Comparison of ENCODE assay signal across 19 cellular contexts in genomic region chr12:66493841-66494240, GRCh38.
DNase-seq lines count a peak whose midpoint lies in the region; FAIRE-seq and TF ChIP-seq lines count a peak whose summit lies in the region.
"Had no signal": no experiment of that assay in that cellular context is flagged by ENCODE, and none has a peak within 500 bp of the region (broad histone marks: within the 10 kb centered on the region; RNA-seq: fewer than 3 reads in every experiment).

No MANE protein-coding gene starts in this region.

- H3K4me1 Mint-ChIP-seq in MCF 10A (ENCODE audit: insufficient read depth, unreplicated experiment), result no peaks in the 10 kb centered on the region
- no peaks in the 10 kb centered on the region for H3K4me1 Mint-ChIP-seq in CD8-positive, alpha-beta memory T cell
- H3K4me1 Mint-ChIP-seq: B cell; CD4-positive, CD25-positive, alpha-beta regulatory T cell had no signal

- no peaks in the 10 kb centered on the region for H3K4me1 ChIP-seq in CD8-positive, alpha-beta memory T cell (ENCODE audit: insufficient read depth, low read length)
- no peaks in the 10 kb centered on the region for H3K4me1 ChIP-seq in small intestine (ENCODE audit: control insufficient read depth in 2 of 2, insufficient read depth in 1 of 2, low read depth in 1 of 2, low read length in 1 of 2)
- H3K4me1 ChIP-seq: BLaER1 had no signal

- intact Hi-C loops in MCF 10A (cut with micrococcal nuclease), result no loop called here

- POLR2A ChIA-PET in MCF 10A (lab: Yijun Ruan, JAX), result no interaction called here
- POLR2A ChIA-PET in CD8-positive, alpha-beta memory T cell (lab: Charles Lee), result no interaction called here

- peaks cover 8% of the 10 kb centered on the region for H3K9me3 Mint-ChIP-seq in MCF 10A (ENCODE audit: unreplicated experiment)
- H3K9me3 Mint-ChIP-seq in CD8-positive, alpha-beta memory T cell, result peaks cover 0 to 2% (median 0%) of the 10 kb centered on the region in 5 donors
- H3K9me3 Mint-ChIP-seq: CD8-positive, alpha-beta T cell; HFFc6 had no signal

- peak; percentile 45 for FAIRE-seq in islet of Langerhans (lab: Jason Lieb, UNC)
- no peak for FAIRE-seq in small intestine (lab: Jason Lieb, UNC)
- FAIRE-seq: GM12891, GM18507 had no signal

- H3K27ac Mint-ChIP-seq in MCF 10A (ENCODE audit: low read depth, unreplicated experiment), result no peak overlapping the region
- no peak overlapping the region for H3K27ac Mint-ChIP-seq in CD8-positive, alpha-beta memory T cell
- H3K27ac Mint-ChIP-seq: B cell; CD4-positive, CD25-positive, alpha-beta regulatory T cell; CD8-positive, alpha-beta T cell; HFFc6 had no signal

- H3K4me3 Mint-ChIP-seq in MCF 10A (ENCODE audit: unreplicated experiment), result no peak overlapping the region
- no peak overlapping the region for H3K4me3 Mint-ChIP-seq in CD8-positive, alpha-beta memory T cell
- H3K4me3 Mint-ChIP-seq: B cell; CD4-positive, CD25-positive, alpha-beta regulatory T cell; CD8-positive, alpha-beta T cell; HFFc6 had no signal

- no peak for TF ChIP-seq CTCF in MCF 10A (IDR thresholded peaks at IDR 0.05; ENCODE audit: unreplicated experiment)

- no peaks in the 10 kb centered on the region for H3K36me3 ChIP-seq in CD8-positive, alpha-beta memory T cell (ENCODE audit: insufficient read depth, low read length)
- H3K36me3 ChIP-seq in small intestine (ENCODE audit: control insufficient read depth in 2 of 2, insufficient read depth in 2 of 2, low read length in 2 of 2), result no peaks in the 10 kb centered on the region
- H3K36me3 ChIP-seq: BLaER1, HAP-1 had no signal

- no peak overlapping the region for H3K4me3 ChIP-seq in CD8-positive, alpha-beta memory T cell (ENCODE audit: low read length)
- H3K4me3 ChIP-seq in small intestine (ENCODE audit: low read depth in 1 of 2, low read length in 2 of 2), result no peak overlapping the region
- H3K4me3 ChIP-seq: BLaER1, HAP-1 had no signal

- peaks cover under 1% of the 10 kb centered on the region for H3K27me3 Mint-ChIP-seq in MCF 10A (ENCODE audit: insufficient read depth, unreplicated experiment)
- H3K27me3 Mint-ChIP-seq in CD8-positive, alpha-beta memory T cell, result peaks cover 7 to 34% of the 10 kb centered on the region in 2 donors

- peak; percentile 18 to 19 for DNase-seq in T47D (ENCODE audit: low read depth in 1 of 2, low spot score in 1 of 2)
- DNase-seq in MCF 10A (ENCODE audit: unreplicated experiment), result no peak
- peak; percentile 84 for DNase-seq in renal cortical epithelial cell (ENCODE audit: low read depth)
- no peak for DNase-seq in CD8-positive, alpha-beta memory T cell
- DNase-seq in small intestine, result no peak
- DNase-seq: CD4-positive, CD25-positive, alpha-beta regulatory T cell; CD8-positive, alpha-beta T cell; DMS53; DMS79 treated with DMSO at 0.1 percent for 48 hours; GF-D8; HFFc6 had no signal

- H3K36me3 Mint-ChIP-seq in MCF 10A (ENCODE audit: insufficient read depth, unreplicated experiment), result no peaks in the 10 kb centered on the region
- H3K36me3 Mint-ChIP-seq in CD8-positive, alpha-beta memory T cell, result no peaks in the 10 kb centered on the region
- H3K36me3 Mint-ChIP-seq: CD4-positive, CD25-positive, alpha-beta regulatory T cell; CD8-positive, alpha-beta T cell had no signal

- H3K27me3 ChIP-seq in CD8-positive, alpha-beta memory T cell (ENCODE audit: insufficient read depth, low read length, poor library complexity, severe bottlenecking), result no peaks in the 10 kb centered on the region
- H3K27me3 ChIP-seq in small intestine (ENCODE audit: control insufficient read depth in 2 of 2, insufficient read depth in 2 of 2, low read length in 2 of 2), result no peaks in the 10 kb centered on the region
- H3K27me3 ChIP-seq: BLaER1 had no signal

- no peak overlapping the region for H3K27ac ChIP-seq in CD8-positive, alpha-beta memory T cell (ENCODE audit: low read depth, low read length)
- no peak overlapping the region for H3K27ac ChIP-seq in small intestine (ENCODE audit: low read depth in 1 of 2, low read length in 1 of 2)
- H3K27ac ChIP-seq: 22Rv1, BLaER1, C4-2B had no signal

- in situ Hi-C loops in T47D (cut with HindIII; ENCODE audit: low pct_unique_long_range_greater_than_20kb, low sequenced_read_pairs), result no loop called here

- H3K9me3 ChIP-seq in CD8-positive, alpha-beta memory T cell (ENCODE audit: low read length), result no peaks in the 10 kb centered on the region
- no peaks in the 10 kb centered on the region for H3K9me3 ChIP-seq in small intestine (ENCODE audit: control insufficient read depth, low read depth)
- H3K9me3 ChIP-seq: BLaER1, HAP-1 had no signal

- no TSS peak for BruUV-seq in MCF 10A (replicated peaks; lab: Mats Ljungman, UMichigan)

- CTCF ChIA-PET in MCF 10A (lab: Yijun Ruan, JAX), result no interaction called here
- CTCF ChIA-PET in CD8-positive, alpha-beta memory T cell (lab: Charles Lee), result no interaction called here

Comparison
In these comparisons a context has a peak if more than half of its experiments do, and no peak if none do; other contexts are left out.
1. DNase-seq: peak in T47D (2 of 2) and renal cortical epithelial cell (single experiment); none in MCF 10A (single experiment), CD8-positive, alpha-beta memory T cell (0 of 5) and small intestine (single experiment).